ENCODE assay signal across 15 cellular contexts in genomic region chr3:58129041-58129440, GRCh38.
DNase-seq lines count a peak whose midpoint lies in the region; ATAC-seq, FAIRE-seq and TF ChIP-seq lines count a peak whose summit lies in the region.
"Had no signal": no experiment of that assay in that cellular context is flagged by ENCODE, and none has a peak within 500 bp of the region (broad histone marks: within the 10 kb centered on the region; RNA-seq: fewer than 3 reads in every experiment).

No MANE protein-coding gene starts in this region.

- no peaks in the 10 kb centered on the region for H3K9me2 ChIP-seq in SK-N-SH

- POLR2A ChIA-PET in CD4-positive, alpha-beta T cell (lab: Charles Lee) = no interaction called here
- POLR2A ChIA-PET in SK-N-SH (lab: Yijun Ruan, JAX) = no interaction called here
- POLR2A ChIA-PET in CD8-positive, alpha-beta memory T cell (lab: Charles Lee) = no interaction called here

- no peak for FAIRE-seq in astrocyte (lab: Jason Lieb, UNC)

- H2AFZ ChIP-seq in astrocyte (ENCODE audit: low read depth, low read length) (no peak overlapping the region), SK-N-SH (ENCODE audit: low read depth) (no peak overlapping the region)

- TF ChIP-seq RAD21 in SK-N-SH (IDR thresholded peaks at IDR 0.05; ENCODE audit: low read length) = no peak

- no peak overlapping the region for H3K9ac ChIP-seq in astrocyte (ENCODE audit: low read length)
- H3K9ac ChIP-seq in rectal smooth muscle tissue (ENCODE audit: low read length) = no peak overlapping the region
- H3K9ac ChIP-seq in SK-N-SH = no peak overlapping the region

- H3F3A ChIP-seq in SK-N-SH (replicated peaks; ENCODE audit: insufficient read depth) = no peaks in the 10 kb centered on the region

- H3K27me3 ChIP-seq in CD4-positive, alpha-beta T cell (ENCODE audit: control insufficient read depth, insufficient read depth, low read length) = no peaks in the 10 kb centered on the region
- H3K27me3 ChIP-seq in astrocyte (ENCODE audit: insufficient read depth, low read length) (no peaks in the 10 kb centered on the region), rectal smooth muscle tissue (ENCODE audit: control insufficient read depth, insufficient read depth, low read length) (no peaks in the 10 kb centered on the region), SK-N-SH (ENCODE audit: insufficient read depth) (no peaks in the 10 kb centered on the region)
- H3K27me3 ChIP-seq in CD8-positive, alpha-beta memory T cell (ENCODE audit: insufficient read depth, low read length, poor library complexity, severe bottlenecking) = no peaks in the 10 kb centered on the region

- ATAC-seq in CD4-positive, alpha-beta T cell (ENCODE audit: poor library complexity) = no peak
- ATAC-seq: Right ventricle myocardium inferior had no signal

- H3K4me2 ChIP-seq in astrocyte (ENCODE audit: low read length) = no peak overlapping the region
- H3K4me2 ChIP-seq in SK-N-SH = no peak overlapping the region

- H3K27ac Mint-ChIP-seq in CD4-positive, alpha-beta T cell = peak overlapping the region; percentile 24
- H3K27ac Mint-ChIP-seq in astrocyte (ENCODE audit: unreplicated experiment) = peak overlapping the region; percentile 14
- peak overlapping the region in 3 of 8 donors; percentile 18 to 76 (median 24) for H3K27ac Mint-ChIP-seq in CD8-positive, alpha-beta memory T cell
- H3K27ac Mint-ChIP-seq: B cell had no signal

- H3K79me2 ChIP-seq in astrocyte (ENCODE audit: insufficient read depth, low read length) (peaks cover 31% of the 10 kb centered on the region), SK-N-SH (ENCODE audit: insufficient read depth) (peaks cover 16% of the 10 kb centered on the region; the same call in 1 of the 2 replicates)

- H3K4me1 ChIP-seq in astrocyte (ENCODE audit: insufficient read depth, low read length) (no peaks in the 10 kb centered on the region), rectal smooth muscle tissue (ENCODE audit: control insufficient read depth, insufficient read depth, low read length) (peaks cover 4% of the 10 kb centered on the region), SK-N-SH (ENCODE audit: control insufficient read depth in 1 of 2, insufficient read depth in 2 of 2, low read depth in 1 of 2, low read length in 1 of 2) (peaks cover 0 to 10% of the 10 kb centered on the region in 2 experiments; a peak in 1 of 4 replicates)
- no peaks in the 10 kb centered on the region for H3K4me1 ChIP-seq in CD8-positive, alpha-beta memory T cell (ENCODE audit: insufficient read depth, low read length)

- intact Hi-C loops in CD4-positive, alpha-beta T cell (cut with DNase I, micrococcal nuclease) = no loop called here

- peaks cover 96% of the 10 kb centered on the region for H3K36me3 Mint-ChIP-seq in CD4-positive, alpha-beta T cell (ENCODE audit: low read depth)
- H3K36me3 Mint-ChIP-seq in astrocyte (ENCODE audit: low read depth, unreplicated experiment) = peaks cover 53% of the 10 kb centered on the region
- peaks cover 25 to 52% (median 42%) of the 10 kb centered on the region in 3 donors for H3K36me3 Mint-ChIP-seq in CD8-positive, alpha-beta memory T cell

- no peak for TF ChIP-seq EP300 in SK-N-SH (IDR thresholded peaks at IDR 0.05; ENCODE audit: borderline replicate concordance in 1 of 2, low read depth in 1 of 2, low read length in 1 of 2)

- no peaks in the 10 kb centered on the region for H3K4me1 Mint-ChIP-seq in CD4-positive, alpha-beta T cell (ENCODE audit: low read depth)
- H3K4me1 Mint-ChIP-seq in astrocyte (ENCODE audit: low read depth, unreplicated experiment) = peaks cover 7% of the 10 kb centered on the region
- H3K4me1 Mint-ChIP-seq in CD8-positive, alpha-beta memory T cell = peaks cover 9 to 15% (median 11%) of the 10 kb centered on the region in 3 donors
- H3K4me1 Mint-ChIP-seq: B cell had no signal

- CTCF ChIA-PET in CD4-positive, alpha-beta T cell (lab: Charles Lee) = no interaction called here
- CTCF ChIA-PET in SK-N-SH (lab: Yijun Ruan, JAX) = interaction anchor here (0.9 to 1.5 kb wide), 3 partner anchors 48 to 177 kb away, joined by 3 to 4 read pairs (median 3); partner anchors contain the start of gene HTD2
- CTCF ChIA-PET in CD8-positive, alpha-beta memory T cell (lab: Charles Lee) = interaction anchor here (1.1 to 1.7 kb wide), 2 partner anchors 12 to 48 kb away, joined by 4 read pairs; no protein-coding TSS in a partner anchor

- no peaks in the 10 kb centered on the region for H3K9me3 Mint-ChIP-seq in CD4-positive, alpha-beta T cell
- H3K9me3 Mint-ChIP-seq in astrocyte (ENCODE audit: unreplicated experiment) = no peaks in the 10 kb centered on the region
- no peaks in the 10 kb centered on the region for H3K9me3 Mint-ChIP-seq in CD8-positive, alpha-beta memory T cell

- H3K27me3 Mint-ChIP-seq in CD4-positive, alpha-beta T cell = no peaks in the 10 kb centered on the region
- H3K27me3 Mint-ChIP-seq in astrocyte (ENCODE audit: low read depth, unreplicated experiment) = no peaks in the 10 kb centered on the region
- peaks cover 0 to 3% of the 10 kb centered on the region in 2 donors for H3K27me3 Mint-ChIP-seq in CD8-positive, alpha-beta memory T cell
- H3K27me3 Mint-ChIP-seq: B cell had no signal

- peaks cover 72% of the 10 kb centered on the region for H4K20me1 ChIP-seq in astrocyte (ENCODE audit: insufficient read depth, low read length)
- H4K20me1 ChIP-seq in SK-N-SH (ENCODE audit: insufficient read depth) = no peaks in the 10 kb centered on the region

- no peaks in the 10 kb centered on the region for H3K9me3 ChIP-seq in CD4-positive, alpha-beta T cell (ENCODE audit: control insufficient read depth, low read length)
- H3K9me3 ChIP-seq in astrocyte (ENCODE audit: insufficient read depth, low read depth, low read length) = no peaks in the 10 kb centered on the region
- H3K9me3 ChIP-seq in SK-N-SH = no peaks in the 10 kb centered on the region
- H3K9me3 ChIP-seq in CD8-positive, alpha-beta memory T cell (ENCODE audit: low read length) = no peaks in the 10 kb centered on the region

- no peak overlapping the region for H3K27ac ChIP-seq in CD4-positive, alpha-beta T cell (ENCODE audit: low read depth, low read length)
- H3K27ac ChIP-seq in astrocyte (ENCODE audit: low read depth, low read length) = no peak overlapping the region
- peak overlapping the region; percentile 41 for H3K27ac ChIP-seq in rectal smooth muscle tissue (ENCODE audit: low read depth, low read length)
- H3K27ac ChIP-seq in SK-N-SH (ENCODE audit: low read depth in 2 of 2, low read length in 1 of 2) = no peak overlapping the region
- no peak overlapping the region for H3K27ac ChIP-seq in CD8-positive, alpha-beta memory T cell (ENCODE audit: low read depth, low read length)
- H3K27ac ChIP-seq: SK-N-MC had no signal

- no peak for TF ChIP-seq CTCF in CD4-positive, alpha-beta T cell (IDR thresholded peaks at IDR 0.05)
- TF ChIP-seq CTCF in astrocyte (IDR thresholded peaks at IDR 0.05; ENCODE audit: insufficient read depth, low read depth, low read length) = no peak
- TF ChIP-seq CTCF in SK-N-SH (IDR thresholded peaks at IDR 0.05) = no peak

- no peak for DNase-seq in CD4-positive, alpha-beta T cell
- DNase-seq in Kasumi-1 (lab: John Stamatoyannopoulos, UW) (peak; percentile 24 to 31), astrocyte (ENCODE audit: low read depth) (no peak), HK-2 (ENCODE audit: unreplicated experiment) (no peak), SK-N-SH (no peak)
- no peak for DNase-seq in CD8-positive, alpha-beta memory T cell
- DNase-seq: ACHN, DMS 273 treated with DMSO at 0.1 percent for 48 hours, H7, NCI-H1092, NCI-H226 had no signal

- peaks cover 59% of the 10 kb centered on the region for H3K36me3 ChIP-seq in astrocyte (ENCODE audit: insufficient read depth, low read length)
- H3K36me3 ChIP-seq in rectal smooth muscle tissue (ENCODE audit: control insufficient read depth, insufficient read depth, low read length) = peaks cover 34% of the 10 kb centered on the region
- peaks cover 62 to 85% of the 10 kb centered on the region in 2 experiments for H3K36me3 ChIP-seq in SK-N-SH (replicated peaks in 1 of 2; ENCODE audit: control insufficient read depth in 1 of 2, insufficient read depth in 2 of 2, low read length in 1 of 2)
- H3K36me3 ChIP-seq in CD8-positive, alpha-beta memory T cell (ENCODE audit: insufficient read depth, low read length) = peaks cover 2% of the 10 kb centered on the region

- H3K4me3 ChIP-seq in astrocyte (ENCODE audit: insufficient read depth, low read depth, low read length) = no peak overlapping the region
- H3K4me3 ChIP-seq in rectal smooth muscle tissue (ENCODE audit: low read length) = no peak overlapping the region
- H3K4me3 ChIP-seq in SK-N-SH (ENCODE audit: low read depth in 2 of 2, low read length in 1 of 2) = no peak overlapping the region
- no peak overlapping the region for H3K4me3 ChIP-seq in CD8-positive, alpha-beta memory T cell (ENCODE audit: low read length)
- H3K4me3 ChIP-seq: SK-N-MC had no signal

- WGBS in SK-N-SH (ENCODE audit: low lambda C conversion rate) = 86% methylated on average over 6 of the region's 7 CpGs

- no peak overlapping the region for H3K4me3 Mint-ChIP-seq in CD4-positive, alpha-beta T cell
- H3K4me3 Mint-ChIP-seq in astrocyte (ENCODE audit: unreplicated experiment) = no peak overlapping the region
- no peak overlapping the region for H3K4me3 Mint-ChIP-seq in CD8-positive, alpha-beta memory T cell
- H3K4me3 Mint-ChIP-seq: B cell had no signal

TF ChIP-seq in SK-N-SH, 30 proteins besides CTCF, POLR2A, EP300 and RAD21 (continues in another document):
- no peak for TF ChIP-seq REST (IDR thresholded peaks at IDR 0.05; ENCODE audit: low read depth, low read length)
- TF ChIP-seq POLR2AphosphoS5 (IDR thresholded peaks at IDR 0.05; ENCODE audit: low read depth, low read length) = no peak

Comparison
In these comparisons a context has a peak if more than half of its experiments do, and no peak if none do; other contexts are left out.
1. DNase-seq: peak in Kasumi-1 (2 of 2); none in CD4-positive, alpha-beta T cell (0 of 10), astrocyte (single experiment), HK-2 (single experiment), SK-N-SH (single experiment) and CD8-positive, alpha-beta memory T cell (0 of 5).